ENCODE assay signal across 11 cellular contexts in the genomic region with DNA sequence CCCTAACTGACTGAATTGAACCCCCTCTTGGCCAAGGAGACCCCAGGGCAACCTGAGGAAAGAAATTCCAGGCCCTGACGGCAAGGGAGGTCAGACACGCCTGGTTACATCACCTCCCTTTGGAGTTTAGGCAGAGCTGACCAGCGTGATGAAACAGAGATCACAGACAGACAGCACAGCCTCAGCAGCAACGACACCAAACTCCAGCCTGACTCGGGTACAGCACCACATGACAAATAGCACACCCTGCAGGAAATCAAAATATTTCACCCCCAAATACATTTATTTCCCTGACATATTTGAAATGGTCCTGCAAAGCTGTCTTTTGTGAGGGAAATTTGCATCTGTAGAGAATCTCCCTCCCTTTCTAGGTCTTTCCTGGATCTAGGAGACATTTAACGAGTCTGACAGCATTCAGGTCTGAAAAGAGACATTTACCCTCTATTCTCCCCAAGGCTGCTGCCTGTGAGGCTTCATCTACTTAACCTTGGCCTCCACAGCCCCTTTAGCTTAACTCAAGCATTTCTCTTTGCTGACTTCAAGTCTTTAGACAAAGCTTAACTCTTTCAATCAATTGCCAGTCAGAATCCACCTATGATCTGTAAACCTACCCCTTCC. TPM values are rescaled to one million over a fixed set of nuclear protein-coding genes. Genes with fewer than 3 reads are reported as not detected.
DNase-seq lines count a peak whose midpoint lies in the region; ATAC-seq and TF ChIP-seq lines count a peak whose summit lies in the region.
"Had no signal": no experiment of that assay in that cellular context is flagged by ENCODE, and none has a peak within 500 bp of the region (broad histone marks: within the 10 kb centered on the region; RNA-seq: fewer than 3 reads in every experiment).

No MANE protein-coding gene starts in this region.

- H3K79me2 ChIP-seq in PC-9 (ENCODE audit: low read depth), result peaks cover 73% of the 10 kb centered on the region

- peak overlapping the region; percentile 100 for H3K4me2 ChIP-seq in PC-9

- H3K4me1 ChIP-seq in A673 (ENCODE audit: insufficient read depth, low read length, poor library complexity, severe bottlenecking), result peaks cover 12% of the 10 kb centered on the region
- peaks cover 12% of the 10 kb centered on the region for H3K4me1 ChIP-seq in PC-9 (replicated peaks; ENCODE audit: insufficient read depth)
- H3K4me1 ChIP-seq in colonic mucosa, result no peaks in the 10 kb centered on the region
- H3K4me1 ChIP-seq in heart left ventricle, result peaks cover 9 to 69% (median 40%) of the 10 kb centered on the region in 12 donors

- H2AFZ ChIP-seq in PC-9, result no peak overlapping the region

- DNase-seq in A673 (ENCODE audit: low spot score) (no peak), GM06990 (ENCODE audit: extremely low read depth, insufficient read length) (no peak), PC-9 (no peak), epithelial cell of esophagus (ENCODE audit: low read depth) (peak; percentile 38), islet precursor cell (no peak), OCI-M1 (lab: John Stamatoyannopoulos, UW) (no peak), colonic mucosa (no peak), heart left ventricle (no peak)
- DNase-seq: NCI-H510A had no signal

- H3K27ac ChIP-seq in A673 (ENCODE audit: low read depth, low read length, poor library complexity, severe bottlenecking) (no peak overlapping the region), PC-9 (no peak overlapping the region), colonic mucosa (no peak overlapping the region), heart left ventricle (no peak overlapping the region)

- H3K4me3 ChIP-seq in A673 (ENCODE audit: low read depth, low read length, poor library complexity, severe bottlenecking) (no peak overlapping the region), GM06990 (replicated peaks; ENCODE audit: low read depth, low read length) (peak overlapping the region; percentile 93; the same call in 1 of the 2 replicates), PC-9 (no peak overlapping the region), epithelial cell of esophagus (ENCODE audit: low read length) (no peak overlapping the region), colonic mucosa (no peak overlapping the region), heart left ventricle (no peak overlapping the region)

- ATAC-seq in heart left ventricle, result no peak

- H3K36me3 ChIP-seq in A673 (ENCODE audit: insufficient read depth, low read length, poor library complexity, severe bottlenecking) (no peaks in the 10 kb centered on the region), GM06990 (ENCODE audit: control insufficient read depth, insufficient read depth, low read length) (peaks cover 3% of the 10 kb centered on the region; the same call in 1 of the 2 replicates), PC-9 (ENCODE audit: low read depth) (no peaks in the 10 kb centered on the region), colonic mucosa (no peaks in the 10 kb centered on the region), heart left ventricle (no peaks in the 10 kb centered on the region)

- H3K27me3 ChIP-seq in A673 (replicated peaks; ENCODE audit: insufficient read depth, low read depth, low read length, poor library complexity), result no peaks in the 10 kb centered on the region
- H3K27me3 ChIP-seq in GM06990 (replicated peaks; ENCODE audit: control insufficient read depth, insufficient read depth, low read length), result no peaks in the 10 kb centered on the region; the same call in 1 of the 2 replicates
- peaks cover 12% of the 10 kb centered on the region; the same call in 1 of the 2 replicates for H3K27me3 ChIP-seq in PC-9 (ENCODE audit: insufficient read depth, low read depth)
- no peaks in the 10 kb centered on the region for H3K27me3 ChIP-seq in colonic mucosa
- H3K27me3 ChIP-seq in heart left ventricle, result no peaks in the 10 kb centered on the region

- peaks cover 6% of the 10 kb centered on the region; the same call in 1 of the 2 replicates for H3F3A ChIP-seq in PC-9 (ENCODE audit: insufficient read depth, low read depth)

- POLR2A ChIA-PET in A673 (lab: Charles Lee; ENCODE audit: low non-redundant PET), result no interaction called here
- POLR2A ChIA-PET in PC-9 (lab: Charles Lee; ENCODE audit: unreplicated experiment), result no interaction called here

- intact Hi-C loops in A673 (cut with micrococcal nuclease; ENCODE audit: unreplicated experiment) (no loop called here), PC-9 (cut with micrococcal nuclease; ENCODE audit: unreplicated experiment) (no loop called here), colonic mucosa (cut with DNase I) (no loop called here), heart left ventricle (cut with DNase I) (loop anchor here in 2 of 10 donors (5.0 to 10.0 kb wide), 2 partner anchors 278 to 281 kb away; partner anchors contain the start of gene UBAC1 (in 2 of the 2))

- TF ChIP-seq POLR2A in heart left ventricle (IDR thresholded peaks at IDR 0.05), result no peak

- no TSS peak for BruUV-seq in A673 (replicated peaks; lab: Mats Ljungman, UMichigan)
- BruUV-seq in PC-9 (replicated peaks; lab: Mats Ljungman, UMichigan), result no TSS peak

- H3K9me3 ChIP-seq in A673 (ENCODE audit: low read depth, low read length, poor library complexity, severe bottlenecking) (no peaks in the 10 kb centered on the region), PC-9 (ENCODE audit: insufficient read depth, low read depth) (no peaks in the 10 kb centered on the region), colonic mucosa (no peaks in the 10 kb centered on the region), heart left ventricle (no peaks in the 10 kb centered on the region)

- peaks cover 66% of the 10 kb centered on the region for H4K20me1 ChIP-seq in PC-9 (ENCODE audit: insufficient read depth)

- CTCF ChIA-PET in A673 (lab: Charles Lee) (interaction anchor here (0.6 kb wide), 1 partner anchor 243 kb away, joined by 3 read pairs; no protein-coding TSS in a partner anchor), PC-9 (lab: Charles Lee) (interaction anchor here (0.5 kb wide), 1 partner anchor 120 kb away, joined by 4 read pairs; the partner anchor contains the start of gene DNLZ)

- WGBS in heart left ventricle, 4 donors, result 66 to 74% (median 71%) methylated on average over 6 of the region's 6 CpGs

- H3K9me2 ChIP-seq in PC-9 (ENCODE audit: insufficient read depth), result no peaks in the 10 kb centered on the region

- H3K9ac ChIP-seq in colonic mucosa (ENCODE audit: low read depth in 2 of 2, low read length in 2 of 2), result no peak overlapping the region

- peak; percentile 28; the same call in 1 of the 2 replicates for TF ChIP-seq CTCF in A673 (conservative IDR thresholded peaks at IDR 0.05; ENCODE audit: low read depth, low read length)
- TF ChIP-seq CTCF in GM06990 (IDR thresholded peaks at IDR 0.05; ENCODE audit: insufficient read depth, low read length, poor library complexity, severe bottlenecking), result no peak
- TF ChIP-seq CTCF in PC-9 (conservative IDR thresholded peaks at IDR 0.05), result no peak
- peak; percentile 11 for TF ChIP-seq CTCF in epithelial cell of esophagus (IDR thresholded peaks at IDR 0.05; ENCODE audit: insufficient read depth, low read depth, low read length, missing control alignments)
- no peak for TF ChIP-seq CTCF in colonic mucosa (IDR thresholded peaks at IDR 0.05)
- TF ChIP-seq CTCF in heart left ventricle (IDR thresholded peaks at IDR 0.05), result no peak

RNA-seq across cellular contexts. Expression of gene QSOX2, which starts 2.6 kb away (rescaled TPM):
- total RNA-seq in A673 (2021) (38.0 and 43.7 TPM in 2 replicates), PC-9 (2021) (34.6 and 40.8 TPM in 2 replicates), colonic mucosa (10 to 100 TPM in 1 of 2 donors, 1 to 10 TPM in 1; 4.9 to 12.0 TPM), heart left ventricle (1 to 10 TPM; 4.8 to 7.8 (median 5.9) TPM)
- polyA plus RNA-seq in heart left ventricle, result 1 to 10 TPM; 4.3 to 9.9 TPM

RNA-seq across cellular contexts. Expression of gene LHX3, which starts 38.1 kb away (rescaled TPM):
- total RNA-seq in A673 (2021), result 0.11 TPM in 1 of 2 replicates, not detected in the other
- total RNA-seq in PC-9 (2021), result 0.22 and 0.43 TPM in 2 replicates
- not detected for total RNA-seq in colonic mucosa
- not detected for total RNA-seq in heart left ventricle
- polyA plus RNA-seq in heart left ventricle, result not detected
- total RNA-seq: endothelial cell of umbilical vein, posterior vena cava had no signal
- polyA plus RNA-seq: endothelial cell of umbilical vein had no signal

Comparison
In these comparisons a context has a peak if more than half of its experiments do, and no peak if none do; other contexts are left out.
1. CTCF ChIP-seq: peak in A673 (single experiment) and epithelial cell of esophagus (single experiment); none in GM06990 (single experiment), PC-9 (single experiment), colonic mucosa (single experiment) and heart left ventricle (0 of 12).